In genomic region chr3:64530434-64531049, GRCh38 we compare ENCODE assay signal across 9 cellular contexts.
DNase-seq lines count a peak whose midpoint lies in the region; TF ChIP-seq lines count a peak whose summit lies in the region.
"Had no signal": no experiment of that assay in that cellular context is flagged by ENCODE, and none has a peak within 500 bp of the region (broad histone marks: within the 10 kb centered on the region; RNA-seq: fewer than 3 reads in every experiment).

No MANE protein-coding gene starts in this region.

- H3K9me3 ChIP-seq in CD8-positive, alpha-beta memory T cell (ENCODE audit: low read length), result no peaks in the 10 kb centered on the region

- no peaks in the 10 kb centered on the region for H3K9me3 Mint-ChIP-seq in CD8-positive, alpha-beta memory T cell

- peaks cover 0 to 5% (median 4%) of the 10 kb centered on the region in 3 donors for H3K4me1 Mint-ChIP-seq in CD8-positive, alpha-beta memory T cell

- in situ Hi-C loops in SK-MEL-5 (cut with HindIII; ENCODE audit: low pct_unique_long_range_greater_than_20kb, low sequenced_read_pairs), result no loop called here

- no peak overlapping the region for H3K27ac ChIP-seq in CD8-positive, alpha-beta memory T cell (ENCODE audit: low read depth, low read length)

- peaks cover 2 to 12% of the 10 kb centered on the region in 2 donors for H3K27me3 Mint-ChIP-seq in CD8-positive, alpha-beta memory T cell

- DNase-seq in NCI-H1436 (lab: John Stamatoyannopoulos, UW) (peak; percentile 26), NCI-H1436 treated with DMSO at 0.1 percent for 48 hours (lab: John Stamatoyannopoulos, UW) (no peak), HUDEP-2 (lab: John Stamatoyannopoulos, UW; ENCODE audit: unreplicated experiment in 76 of 76) (peak in 52 of 76 experiments; percentile 1 to 67 (median 26)), SK-MEL-5 (ENCODE audit: low read depth, low spot score) (peak; percentile 67), epithelial cell of proximal tubule (ENCODE audit: low read depth) (no peak), myocyte (ENCODE audit: low read depth) (peak; percentile 74)
- no peak for DNase-seq in CD8-positive, alpha-beta memory T cell
- DNase-seq in activated CD4-positive, CD25-positive, alpha-beta regulatory T cell treated with anti-CD3 and anti-CD28 coated beads, Interleukin-2, amount 50 U/mL, for 72 hours, result no peak

- no peak overlapping the region for H3K27ac Mint-ChIP-seq in CD8-positive, alpha-beta memory T cell
- H3K27ac Mint-ChIP-seq: activated naive CD8-positive, alpha-beta T cell had no signal

- H3K36me3 Mint-ChIP-seq in CD8-positive, alpha-beta memory T cell, result no peaks in the 10 kb centered on the region
- H3K36me3 Mint-ChIP-seq: activated naive CD8-positive, alpha-beta T cell had no signal

- CTCF ChIA-PET in CD8-positive, alpha-beta memory T cell (lab: Charles Lee), result no interaction called here

- H3K4me3 ChIP-seq in epithelial cell of proximal tubule (ENCODE audit: low read depth, low read length), result no peak overlapping the region
- no peak overlapping the region for H3K4me3 ChIP-seq in CD8-positive, alpha-beta memory T cell (ENCODE audit: low read length)

- H3K27me3 ChIP-seq in CD8-positive, alpha-beta memory T cell (ENCODE audit: insufficient read depth, low read length, poor library complexity, severe bottlenecking), result no peaks in the 10 kb centered on the region

- POLR2A ChIA-PET in CD8-positive, alpha-beta memory T cell (lab: Charles Lee), result no interaction called here

- TF ChIP-seq CTCF in epithelial cell of proximal tubule (conservative IDR thresholded peaks at IDR 0.05; ENCODE audit: low read depth, low read length), result peak; percentile 72

- no peaks in the 10 kb centered on the region for H3K4me1 ChIP-seq in CD8-positive, alpha-beta memory T cell (ENCODE audit: insufficient read depth, low read length)

- no peaks in the 10 kb centered on the region for H3K36me3 ChIP-seq in CD8-positive, alpha-beta memory T cell (ENCODE audit: insufficient read depth, low read length)

- no peak overlapping the region for H3K4me3 Mint-ChIP-seq in CD8-positive, alpha-beta memory T cell
- H3K4me3 Mint-ChIP-seq: activated naive CD8-positive, alpha-beta T cell had no signal

Comparison
In these comparisons a context has a peak if more than half of its experiments do, and no peak if none do; other contexts are left out.
1. DNase-seq: peak in NCI-H1436 (single experiment), HUDEP-2 (52 of 76), SK-MEL-5 (single experiment) and myocyte (single experiment); none in NCI-H1436 treated with DMSO at 0.1 percent for 48 hours (single experiment), epithelial cell of proximal tubule (single experiment), CD8-positive, alpha-beta memory T cell (0 of 5) and activated CD4-positive, CD25-positive, alpha-beta regulatory T cell treated with anti-CD3 and anti-CD28 coated beads, Interleukin-2, amount 50 U/mL, for 72 hours (single experiment).